8 cellular contexts compared by ENCODE assay signal in genomic region chrX:123860506-123860840, GRCh38. TPM values are rescaled to one million over a fixed set of nuclear protein-coding genes. Genes with fewer than 3 reads are reported as not detected.
A peak's percentile ranks its signal among the peaks of the same experiment; 100 is the strongest.
DNase-seq lines count a peak whose midpoint lies in the region; ATAC-seq and TF ChIP-seq lines count a peak whose summit lies in the region.

No MANE protein-coding gene starts in this region.

- H3K27me3 ChIP-seq in GM23248 (replicated peaks; ENCODE audit: insufficient read depth) (no peaks in the 10 kb centered on the region), KMS-11 (ENCODE audit: insufficient read depth, low read depth) (no peaks in the 10 kb centered on the region), ovary (no peaks in the 10 kb centered on the region)

- peak overlapping the region; percentile 79 for H3K4me3 Mint-ChIP-seq in WTC11

- POLR2A ChIA-PET in WTC11 (lab: Charles Lee), result interaction anchor here (0.9 kb wide), 1 partner anchor 27 kb away, joined by 4 read pairs; no protein-coding TSS in a partner anchor

- peaks cover 18% of the 10 kb centered on the region for H3K4me1 Mint-ChIP-seq in WTC11

- intact Hi-C loops in ovary (cut with DNase I), result no loop called here

- no peak for TF ChIP-seq POLR2A in ovary (IDR thresholded peaks at IDR 0.05)

- H3K9ac ChIP-seq in GM23248, result peak overlapping the region; percentile 99
- H3K9ac ChIP-seq in KMS-11, result peak overlapping the region; percentile 91

- peak overlapping the region; percentile 80 for H3K27ac Mint-ChIP-seq in WTC11

- no peaks in the 10 kb centered on the region for H3K9me3 ChIP-seq in GM23248 (ENCODE audit: low read depth)
- H3K9me3 ChIP-seq in ovary, result no peaks in the 10 kb centered on the region

- peak; percentile 30 to 31 for ATAC-seq in activated CD4-positive, CD25-positive, alpha-beta regulatory T cell treated with anti-CD3 and anti-CD28 coated beads, Interleukin-2, amount 50 U/mL, for 24 hours
- ATAC-seq in WTC11, result peak; percentile 6

- H4K20me1 ChIP-seq in GM23248 (ENCODE audit: insufficient read depth), result no peaks in the 10 kb centered on the region
- H4K20me1 ChIP-seq in KMS-11 (ENCODE audit: insufficient read depth), result no peaks in the 10 kb centered on the region

- H3K79me2 ChIP-seq in GM23248 (ENCODE audit: insufficient read depth), result peaks cover 49% of the 10 kb centered on the region
- peaks cover 38% of the 10 kb centered on the region for H3K79me2 ChIP-seq in KMS-11 (ENCODE audit: insufficient read depth, low read depth)

- TF ChIP-seq EP300 in ovary (IDR thresholded peaks at IDR 0.05), result no peak

- H3K9me2 ChIP-seq in GM23248 (ENCODE audit: insufficient read depth), result no peaks in the 10 kb centered on the region

- TF ChIP-seq CTCF in KMS-11 (conservative IDR thresholded peaks at IDR 0.05; ENCODE audit: low read depth, low read length), result no peak
- no peak for TF ChIP-seq CTCF in WTC11 (IDR thresholded peaks at IDR 0.05)
- TF ChIP-seq CTCF in ovary (IDR thresholded peaks at IDR 0.05), result no peak

- H3K4me1 ChIP-seq in GM23248 (ENCODE audit: insufficient read depth) (no peaks in the 10 kb centered on the region; the same call in 1 of the 2 replicates), KMS-11 (ENCODE audit: low read depth, poor library complexity, severe bottlenecking) (peaks cover 6% of the 10 kb centered on the region), ovary (ENCODE audit: insufficient read depth) (no peaks in the 10 kb centered on the region)

- H3K36me3 Mint-ChIP-seq in WTC11, result no peaks in the 10 kb centered on the region; the same call in 1 of the 2 replicates

- DNase-seq in activated CD4-positive, CD25-positive, alpha-beta regulatory T cell (lab: John Stamatoyannopoulos, UW), result no peak
- no peak for DNase-seq in GM23248
- no peak for DNase-seq in WTC11 (ENCODE audit: low spot score)
- peak; percentile 51 for DNase-seq in foreskin melanocyte
- DNase-seq in ovary, result no peak
- no peak for DNase-seq in cerebellum (ENCODE audit: low spot score)

- WGBS in GM23248 (ENCODE audit: low coverage in 1 of 2, low lambda C conversion rate in 2 of 2, missing lambda C conversion rate in 2 of 2), 2 experiments, result 4% methylated on average over 3 of the region's 3 CpGs
- WGBS in ovary, 3 donors, result 36 to 40% (median 38%) methylated on average over 3 of the region's 3 CpGs

- CTCF ChIA-PET in WTC11 (lab: Charles Lee), result interaction anchor here (2.0 kb wide), 1 partner anchor 26 kb away, joined by 6 read pairs; no protein-coding TSS in a partner anchor

- H3K9me3 Mint-ChIP-seq in WTC11, result no peaks in the 10 kb centered on the region

- no peaks in the 10 kb centered on the region for H3K27me3 Mint-ChIP-seq in WTC11 (ENCODE audit: low read depth)

- peaks cover 15% of the 10 kb centered on the region for H3F3A ChIP-seq in GM23248 (ENCODE audit: insufficient read depth)

- in situ Hi-C loops in GM23248 (cut with MboI), result no loop called here

- H3K27ac ChIP-seq in GM23248 (peak overlapping the region; percentile 98), KMS-11 (peak overlapping the region; percentile 92), ovary (peak overlapping the region; percentile 94 to 98)

- H3K36me3 ChIP-seq in GM23248 (ENCODE audit: low read depth), result no peaks in the 10 kb centered on the region
- no peaks in the 10 kb centered on the region for H3K36me3 ChIP-seq in KMS-11 (ENCODE audit: insufficient read depth)
- no peaks in the 10 kb centered on the region for H3K36me3 ChIP-seq in ovary

- peak overlapping the region; percentile 99 for H3K4me3 ChIP-seq in GM23248
- no peak overlapping the region for H3K4me3 ChIP-seq in KMS-11 (IDR thresholded peaks at IDR 0.05; ENCODE audit: insufficient read depth, low read depth, low read length)
- H3K4me3 ChIP-seq in ovary, result peak overlapping the region; percentile 72

- H2AFZ ChIP-seq in GM23248 (peak overlapping the region; percentile 51), KMS-11 (ENCODE audit: low read depth) (peak overlapping the region; percentile 47)

- H3K4me2 ChIP-seq in GM23248 (ENCODE audit: unreplicated experiment) (peak overlapping the region; percentile 77), KMS-11 (peak overlapping the region; percentile 81)

TF ChIP-seq in WTC11, 78 proteins besides CTCF, POLR2A, EP300 and RAD21:
- TF ChIP-seq ATF6 (CRISPR knock-in tag; IDR thresholded peaks at IDR 0.05), result no peak
- no peak for TF ChIP-seq ZNF532 (CRISPR knock-in tag; IDR thresholded peaks at IDR 0.05; ENCODE audit: borderline replicate concordance)
- no peak for TF ChIP-seq CREB1 (CRISPR knock-in tag; IDR thresholded peaks at IDR 0.05)
- no peak for TF ChIP-seq ZNF416 (CRISPR knock-in tag; IDR thresholded peaks at IDR 0.05)
- no peak for TF ChIP-seq ESRRA (CRISPR knock-in tag; IDR thresholded peaks at IDR 0.05; ENCODE audit: borderline replicate concordance)
- no peak for TF ChIP-seq TP53 (CRISPR knock-in tag; IDR thresholded peaks at IDR 0.05)
- TF ChIP-seq ATF3 (CRISPR knock-in tag; conservative IDR thresholded peaks at IDR 0.05), result no peak
- no peak for TF ChIP-seq ZNF671 (CRISPR knock-in tag; IDR thresholded peaks at IDR 0.05)

RNA-seq across cellular contexts. Expression of gene XIAP, which starts 0.6 kb away (rescaled TPM):
- 19.7 and 40.6 TPM in 2 replicates for total RNA-seq in GM23248 (2014; rRNA removed; shearing (Covaris generic))
- 15.3 and 17.3 TPM in 2 replicates for polyA plus RNA-seq in GM23248 (2016; fragmentation: Nextera tagmentation; extraction: Ambion mirVana)
- 31.4 to 40.7 TPM (median 38.5 TPM) in 3 replicates for total RNA-seq in WTC11 (2021)
- total RNA-seq in ovary, result 10 to 100 TPM; 20.0 to 56.0 (median 38.8) TPM
- polyA plus RNA-seq in ovary, result 10 to 100 TPM; 12.4 to 18.4 TPM
- 48.0 TPM for total RNA-seq in cerebellum
